In the genomic region with DNA sequence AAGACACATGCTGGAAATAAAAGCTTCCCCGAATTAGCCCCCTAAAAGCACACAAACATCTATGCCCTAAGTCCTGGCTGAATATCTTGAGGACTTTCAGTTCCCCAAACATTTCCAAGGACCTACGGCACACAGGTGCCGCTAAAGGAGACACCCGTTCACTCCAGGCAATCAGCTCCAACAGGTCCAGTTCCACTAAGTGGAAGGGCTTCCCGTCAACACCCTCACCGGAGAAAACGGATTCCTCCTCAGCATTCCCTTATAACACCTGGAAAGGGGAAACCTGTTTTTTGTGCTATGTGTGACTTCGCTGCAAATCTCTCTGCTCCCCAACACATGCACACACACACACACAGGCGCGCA, we compare ENCODE assay signal across 10 cellular contexts. TPM values are rescaled to one million over a fixed set of nuclear protein-coding genes. Genes with fewer than 3 reads are reported as not detected.
DNase-seq lines count a peak whose midpoint lies in the region; ATAC-seq and TF ChIP-seq lines count a peak whose summit lies in the region.
"Had no signal": no experiment of that assay in that cellular context is flagged by ENCODE, and none has a peak within 500 bp of the region (broad histone marks: within the 10 kb centered on the region; RNA-seq: fewer than 3 reads in every experiment).

No MANE protein-coding gene starts in this region.

- peak overlapping the region; percentile 67 for H3K9ac ChIP-seq in mesendoderm (ENCODE audit: low read length)

- no peaks in the 10 kb centered on the region for H3K36me3 Mint-ChIP-seq in activated T-cell treated with anti-CD3 and anti-CD28 coated beads, Interleukin-2, amount 50 U/mL, for 4 hours (ENCODE audit: insufficient read depth)

- H3K4ac ChIP-seq in mesendoderm (ENCODE audit: low read depth, low read length) = peak overlapping the region; percentile 74

- no peak for TF ChIP-seq CTCF in choroid plexus epithelial cell (conservative IDR thresholded peaks at IDR 0.05; ENCODE audit: low read depth, low read length)
- TF ChIP-seq CTCF in transverse colon (IDR thresholded peaks at IDR 0.05) = no peak

- H3K4me3 Mint-ChIP-seq in activated T-cell treated with anti-CD3 and anti-CD28 coated beads, Interleukin-2, amount 50 U/mL, for 4 hours = peak overlapping the region; percentile 24
- H3K4me3 Mint-ChIP-seq: CD4-positive, CD25-positive, alpha-beta regulatory T cell had no signal

- H3K27me3 ChIP-seq in mesendoderm (ENCODE audit: insufficient read depth, low read length, poor library complexity) (no peaks in the 10 kb centered on the region), transverse colon (peaks cover 98% of the 10 kb centered on the region)

- peak overlapping the region; percentile 91 for H3K27ac ChIP-seq in mesendoderm (ENCODE audit: low read depth, low read length)
- peak overlapping the region in 2 of 4 donors; percentile 41 to 62 for H3K27ac ChIP-seq in transverse colon

- peak overlapping the region; percentile 86 for H3K23ac ChIP-seq in mesendoderm (ENCODE audit: low read length)

- H3K4me1 ChIP-seq in mesendoderm (ENCODE audit: control insufficient read depth, low read depth, low read length) = peaks cover 31% of the 10 kb centered on the region
- H3K4me1 ChIP-seq in transverse colon = peaks cover 12 to 50% (median 42%) of the 10 kb centered on the region in 4 donors

- H3K27me3 Mint-ChIP-seq in activated T-cell treated with anti-CD3 and anti-CD28 coated beads, Interleukin-2, amount 50 U/mL, for 4 hours (ENCODE audit: low read depth) = peaks cover 58% of the 10 kb centered on the region

- intact Hi-C loops in transverse colon (cut with DNase I; ENCODE audit: low total_unique reads) = no loop called here

- TF ChIP-seq POLR2A in transverse colon (IDR thresholded peaks at IDR 0.05) = no peak

- H3K18ac ChIP-seq in mesendoderm (ENCODE audit: low read length) = peak overlapping the region; percentile 89

- H4K8ac ChIP-seq in mesendoderm (ENCODE audit: low read depth, low read length) = no peak overlapping the region

- H2BK5ac ChIP-seq in mesendoderm (ENCODE audit: low read length) = no peak overlapping the region

- H3K9me3 ChIP-seq in transverse colon = no peaks in the 10 kb centered on the region

- ATAC-seq in activated T-cell treated with anti-CD3 and anti-CD28 coated beads, Interleukin-2, amount 50 U/mL, for 4 hours = no peak
- ATAC-seq in GM21576 (IDR thresholded peaks at IDR 0.05; ENCODE audit: unreplicated experiment) = no peak

- peaks cover 77% of the 10 kb centered on the region for H3K79me2 ChIP-seq in mesendoderm (ENCODE audit: control insufficient read depth, insufficient read depth, low read length)

- H3K4me2 ChIP-seq in mesendoderm (ENCODE audit: low read length) = peak overlapping the region; percentile 47

- peaks cover 24% of the 10 kb centered on the region for H3K79me1 ChIP-seq in mesendoderm (ENCODE audit: low read length)

- H3K4me3 ChIP-seq in choroid plexus epithelial cell (ENCODE audit: low read depth, low read length) (peak overlapping the region; percentile 44), mesendoderm (ENCODE audit: low read length) (peak overlapping the region; percentile 11), transverse colon (peak overlapping the region; percentile 7 to 51 (median 29))
- H3K4me3 ChIP-seq: lung had no signal

- no peak for DNase-seq in activated T-cell treated with anti-CD3 and anti-CD28 coated beads, Interleukin-2, amount 50 U/mL, for 4 hours
- no peak for DNase-seq in activated T-cell treated with anti-CD3 and anti-CD28 coated beads, Interleukin-2, amount 50 U/mL, for 48 hours
- DNase-seq in choroid plexus epithelial cell (ENCODE audit: low read depth) = no peak
- DNase-seq in mesendoderm = no peak
- no peak for DNase-seq in transverse colon
- DNase-seq in NCI-H748 treated with DMSO at 0.1 percent for 48 hours (lab: John Stamatoyannopoulos, UW) = no peak
- no peak for DNase-seq in 8988T
- DNase-seq: CD4-positive, CD25-positive, alpha-beta regulatory T cell had no signal

- no peaks in the 10 kb centered on the region for H3K9me3 Mint-ChIP-seq in activated T-cell treated with anti-CD3 and anti-CD28 coated beads, Interleukin-2, amount 50 U/mL, for 4 hours

- no peak overlapping the region for H2AK5ac ChIP-seq in mesendoderm (ENCODE audit: low read length)

- in situ Hi-C loops in transverse colon (cut with MboI; ENCODE audit: low pct_ligation_motif_present in 1 of 4, low pct_unique_long_range_greater_than_20kb in 1 of 4, low sequenced_read_pairs in 3 of 4) = no loop called here

- no CpG with 5 or more reads among the region's 10 CpGs for WGBS in mesendoderm (ENCODE audit: extremely low coverage, insufficient coverage, low lambda C conversion rate)
- 20% methylated on average over 10 of the region's 10 CpGs; no CpG with 5 or more reads in 1 of the 2 donors for WGBS in transverse colon (ENCODE audit: low coverage in 1 of 2), 2 donors

- H3K36me3 ChIP-seq in mesendoderm (ENCODE audit: control insufficient read depth, insufficient read depth, low read length) (no peaks in the 10 kb centered on the region), transverse colon (no peaks in the 10 kb centered on the region)

- H4K5ac ChIP-seq in mesendoderm (ENCODE audit: low read length) = no peak overlapping the region

- H2BK120ac ChIP-seq in mesendoderm (ENCODE audit: low read depth, low read length) = no peak overlapping the region

- H3K56ac ChIP-seq in mesendoderm (ENCODE audit: low read length) = peak overlapping the region; percentile 81

- TF ChIP-seq EP300 in transverse colon (IDR thresholded peaks at IDR 0.05; ENCODE audit: low read depth) = no peak

- H3K4me1 Mint-ChIP-seq in activated T-cell treated with anti-CD3 and anti-CD28 coated beads, Interleukin-2, amount 50 U/mL, for 4 hours (ENCODE audit: low read depth) = peaks cover 9% of the 10 kb centered on the region

- no peak overlapping the region for H2BK15ac ChIP-seq in mesendoderm (replicated peaks; ENCODE audit: low read depth)

RNA-seq across cellular contexts. Expression of gene TENM4, which starts 3.9 kb away (rescaled TPM):
- under 1 TPM in 2 of 3 donors, not detected in 1; 0.10 to 0.30 TPM for total RNA-seq in activated T-cell treated with anti-CD3 and anti-CD28 coated beads, Interleukin-2, amount 50 U/mL, for 4 hours
- polyA plus RNA-seq in mesendoderm (2013, experiment 1 of 2) = 32.1 TPM
- polyA plus RNA-seq in mesendoderm (2013, experiment 2 of 2) = 25.8 TPM
- under 1 TPM; 0.14 to 0.79 (median 0.39) TPM for total RNA-seq in transverse colon
- total RNA-seq: CD4-positive, CD25-positive, alpha-beta regulatory T cell had no signal
